7 cellular contexts compared by ENCODE assay signal in the genomic region with DNA sequence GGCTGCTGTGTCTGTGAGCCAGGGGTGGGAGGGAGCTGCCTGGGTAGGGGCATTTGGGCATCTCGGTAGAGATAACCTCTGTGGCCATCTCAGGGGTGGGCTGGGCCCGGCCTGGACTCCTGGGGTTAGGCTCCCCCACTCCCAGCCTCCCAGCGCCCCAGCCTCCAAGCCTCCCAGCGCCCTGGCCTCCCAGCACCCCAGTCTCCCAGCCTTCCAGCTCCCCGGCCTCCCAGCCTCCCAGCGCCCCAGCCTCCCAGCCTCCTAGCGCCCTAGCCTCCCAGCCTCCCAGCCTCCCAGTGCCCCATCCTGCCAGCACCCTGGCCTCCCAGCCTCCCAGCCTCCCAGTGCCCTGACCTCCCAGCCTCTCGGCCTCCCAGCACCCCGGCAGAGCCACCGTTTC.
"Had no signal": no experiment of that assay in that cellular context is flagged by ENCODE, and none has a peak within 500 bp of the region (broad histone marks: within the 10 kb centered on the region; RNA-seq: fewer than 3 reads in every experiment).

No MANE protein-coding gene starts in this region.

- H2AFZ ChIP-seq: GM23338 had no signal

- ATAC-seq: GM23338 had no signal

- H3K4me1 Mint-ChIP-seq: GM23338, H9, IgD-negative memory B cell had no signal

- FAIRE-seq: H1, H54, HTR-8/SVneo had no signal

- H3K36me3 Mint-ChIP-seq: IgD-negative memory B cell had no signal

- H3K9me3 Mint-ChIP-seq: IgD-negative memory B cell had no signal

- DNase-seq: H9, HCEC 1CT had no signal

- H3K4me3 ChIP-seq: GM23338 had no signal

- H3K27ac Mint-ChIP-seq: GM23338, H9, IgD-negative memory B cell had no signal

- H3K4me2 ChIP-seq: GM23338 had no signal

- H3K4me3 Mint-ChIP-seq: GM23338, H9, IgD-negative memory B cell had no signal
